Comparison of ENCODE assay signal across 1 cellular context in the genomic region with DNA sequence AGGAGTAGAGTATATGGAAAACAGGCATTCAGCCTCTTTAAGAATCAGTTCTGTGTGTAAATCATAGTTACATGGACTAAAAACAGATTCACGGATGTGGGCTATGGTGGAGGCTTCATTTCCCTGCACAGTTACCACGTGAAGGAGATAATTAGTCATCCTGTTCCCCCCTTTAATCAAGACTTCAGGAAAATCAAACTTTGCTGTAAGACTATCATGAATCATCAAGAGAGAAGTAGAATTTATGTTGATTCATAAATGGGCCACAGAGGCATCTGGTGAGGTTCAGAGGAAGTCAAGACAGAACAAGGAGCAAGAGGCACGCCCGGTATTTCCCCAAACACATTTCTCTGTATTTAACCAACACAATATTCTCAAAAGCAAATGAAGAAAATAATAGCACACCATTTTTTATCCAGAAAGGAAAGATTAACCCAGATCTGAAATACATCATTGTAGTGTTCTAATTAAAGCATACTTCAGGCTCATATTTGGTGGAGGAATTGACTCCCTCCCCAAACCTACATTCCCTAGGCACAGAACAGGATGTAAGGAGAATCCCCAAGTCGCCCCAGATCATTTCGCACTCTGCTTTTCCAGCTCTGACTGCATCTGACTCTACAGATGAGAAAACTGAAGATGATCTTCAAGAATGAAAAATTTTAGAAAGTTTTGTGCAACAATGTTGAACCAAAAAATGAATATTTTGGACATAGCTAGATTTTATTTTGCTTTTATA.
TF ChIP-seq lines count a peak whose summit lies in the region.

No MANE protein-coding gene starts in this region.

TF ChIP-seq in SK-N-SH treated with all-trans-retinoic acid at 6 μM for 48 hours, 23 proteins besides CTCF, POLR2A, EP300 and RAD21 (continued from another document):
- TF ChIP-seq TCF4 (CRISPR knock-in tag; IDR thresholded peaks at IDR 0.05; ENCODE audit: borderline replicate concordance) (no peak), ZNF565 (CRISPR knock-in tag; conservative IDR thresholded peaks at IDR 0.05; ENCODE audit: low read depth) (no peak), ESRRG (CRISPR knock-in tag; IDR thresholded peaks at IDR 0.05) (no peak), ZNF70 (CRISPR knock-in tag; IDR thresholded peaks at IDR 0.05) (no peak), RARB (CRISPR knock-in tag; IDR thresholded peaks at IDR 0.05) (peak; percentile 62; the same call in 1 of the 2 replicates), ZFP3 (CRISPR knock-in tag; IDR thresholded peaks at IDR 0.05) (no peak), ISL1 (CRISPR knock-in tag; IDR thresholded peaks at IDR 0.05) (peak; percentile 90), CSDC2 (CRISPR knock-in tag; IDR thresholded peaks at IDR 0.05) (no peak), SNAI2 (CRISPR knock-in tag; IDR thresholded peaks at IDR 0.05) (no peak), ZC3H10 (CRISPR knock-in tag; IDR thresholded peaks at IDR 0.05) (peak; percentile 63; the same call in 1 of the 2 replicates), TOX (CRISPR knock-in tag; IDR thresholded peaks at IDR 0.05; ENCODE audit: borderline replicate concordance) (peak; percentile 98), GLIS3 (CRISPR knock-in tag; IDR thresholded peaks at IDR 0.05) (no peak)
- TF ChIP-seq, protein P1, sequence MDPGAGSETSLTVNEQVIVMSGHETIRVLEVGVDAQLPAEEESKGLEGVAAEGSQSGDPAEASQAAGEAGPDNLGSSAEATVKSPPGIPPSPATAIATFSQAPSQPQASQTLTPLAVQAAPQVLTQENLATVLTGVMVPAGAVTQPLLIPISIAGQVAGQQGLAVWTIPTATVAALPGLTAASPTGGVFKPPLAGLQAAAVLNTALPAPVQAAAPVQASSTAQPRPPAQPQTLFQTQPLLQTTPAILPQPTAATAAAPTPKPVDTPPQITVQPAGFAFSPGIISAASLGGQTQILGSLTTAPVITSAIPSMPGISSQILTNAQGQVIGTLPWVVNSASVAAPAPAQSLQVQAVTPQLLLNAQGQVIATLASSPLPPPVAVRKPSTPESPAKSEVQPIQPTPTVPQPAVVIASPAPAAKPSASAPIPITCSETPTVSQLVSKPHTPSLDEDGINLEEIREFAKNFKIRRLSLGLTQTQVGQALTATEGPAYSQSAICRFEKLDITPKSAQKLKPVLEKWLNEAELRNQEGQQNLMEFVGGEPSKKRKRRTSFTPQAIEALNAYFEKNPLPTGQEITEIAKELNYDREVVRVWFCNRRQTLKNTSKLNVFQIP (CRISPR knock-in tag; IDR thresholded peaks at IDR 0.05; ENCODE audit: borderline replicate concordance, low read depth) = no peak
- TF ChIP-seq, protein P2, sequence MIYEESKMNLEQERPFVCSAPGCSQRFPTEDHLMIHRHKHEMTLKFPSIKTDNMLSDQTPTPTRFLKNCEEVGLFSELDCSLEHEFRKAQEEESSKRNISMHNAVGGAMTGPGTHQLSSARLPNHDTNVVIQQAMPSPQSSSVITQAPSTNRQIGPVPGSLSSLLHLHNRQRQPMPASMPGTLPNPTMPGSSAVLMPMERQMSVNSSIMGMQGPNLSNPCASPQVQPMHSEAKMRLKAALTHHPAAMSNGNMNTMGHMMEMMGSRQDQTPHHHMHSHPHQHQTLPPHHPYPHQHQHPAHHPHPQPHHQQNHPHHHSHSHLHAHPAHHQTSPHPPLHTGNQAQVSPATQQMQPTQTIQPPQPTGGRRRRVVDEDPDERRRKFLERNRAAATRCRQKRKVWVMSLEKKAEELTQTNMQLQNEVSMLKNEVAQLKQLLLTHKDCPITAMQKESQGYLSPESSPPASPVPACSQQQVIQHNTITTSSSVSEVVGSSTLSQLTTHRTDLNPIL (CRISPR knock-in tag; IDR thresholded peaks at IDR 0.05; ENCODE audit: low read depth) = no peak
- TF ChIP-seq, protein P3, sequence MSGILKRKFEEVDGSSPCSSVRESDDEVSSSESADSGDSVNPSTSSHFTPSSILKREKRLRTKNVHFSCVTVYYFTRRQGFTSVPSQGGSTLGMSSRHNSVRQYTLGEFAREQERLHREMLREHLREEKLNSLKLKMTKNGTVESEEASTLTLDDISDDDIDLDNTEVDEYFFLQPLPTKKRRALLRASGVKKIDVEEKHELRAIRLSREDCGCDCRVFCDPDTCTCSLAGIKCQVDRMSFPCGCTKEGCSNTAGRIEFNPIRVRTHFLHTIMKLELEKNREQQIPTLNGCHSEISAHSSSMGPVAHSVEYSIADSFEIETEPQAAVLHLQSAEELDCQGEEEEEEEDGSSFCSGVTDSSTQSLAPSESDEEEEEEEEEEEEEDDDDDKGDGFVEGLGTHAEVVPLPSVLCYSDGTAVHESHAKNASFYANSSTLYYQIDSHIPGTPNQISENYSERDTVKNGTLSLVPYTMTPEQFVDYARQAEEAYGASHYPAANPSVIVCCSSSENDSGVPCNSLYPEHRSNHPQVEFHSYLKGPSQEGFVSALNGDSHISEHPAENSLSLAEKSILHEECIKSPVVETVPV (CRISPR knock-in tag; IDR thresholded peaks at IDR 0.05) = no peak
- TF ChIP-seq, protein P4, sequence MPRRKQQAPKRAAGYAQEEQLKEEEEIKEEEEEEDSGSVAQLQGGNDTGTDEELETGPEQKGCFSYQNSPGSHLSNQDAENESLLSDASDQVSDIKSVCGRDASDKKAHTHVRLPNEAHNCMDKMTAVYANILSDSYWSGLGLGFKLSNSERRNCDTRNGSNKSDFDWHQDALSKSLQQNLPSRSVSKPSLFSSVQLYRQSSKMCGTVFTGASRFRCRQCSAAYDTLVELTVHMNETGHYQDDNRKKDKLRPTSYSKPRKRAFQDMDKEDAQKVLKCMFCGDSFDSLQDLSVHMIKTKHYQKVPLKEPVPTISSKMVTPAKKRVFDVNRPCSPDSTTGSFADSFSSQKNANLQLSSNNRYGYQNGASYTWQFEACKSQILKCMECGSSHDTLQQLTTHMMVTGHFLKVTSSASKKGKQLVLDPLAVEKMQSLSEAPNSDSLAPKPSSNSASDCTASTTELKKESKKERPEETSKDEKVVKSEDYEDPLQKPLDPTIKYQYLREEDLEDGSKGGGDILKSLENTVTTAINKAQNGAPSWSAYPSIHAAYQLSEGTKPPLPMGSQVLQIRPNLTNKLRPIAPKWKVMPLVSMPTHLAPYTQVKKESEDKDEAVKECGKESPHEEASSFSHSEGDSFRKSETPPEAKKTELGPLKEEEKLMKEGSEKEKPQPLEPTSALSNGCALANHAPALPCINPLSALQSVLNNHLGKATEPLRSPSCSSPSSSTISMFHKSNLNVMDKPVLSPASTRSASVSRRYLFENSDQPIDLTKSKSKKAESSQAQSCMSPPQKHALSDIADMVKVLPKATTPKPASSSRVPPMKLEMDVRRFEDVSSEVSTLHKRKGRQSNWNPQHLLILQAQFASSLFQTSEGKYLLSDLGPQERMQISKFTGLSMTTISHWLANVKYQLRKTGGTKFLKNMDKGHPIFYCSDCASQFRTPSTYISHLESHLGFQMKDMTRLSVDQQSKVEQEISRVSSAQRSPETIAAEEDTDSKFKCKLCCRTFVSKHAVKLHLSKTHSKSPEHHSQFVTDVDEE (CRISPR knock-in tag; IDR thresholded peaks at IDR 0.05) = no peak
